8 cellular contexts compared by ENCODE assay signal in the genomic region with DNA sequence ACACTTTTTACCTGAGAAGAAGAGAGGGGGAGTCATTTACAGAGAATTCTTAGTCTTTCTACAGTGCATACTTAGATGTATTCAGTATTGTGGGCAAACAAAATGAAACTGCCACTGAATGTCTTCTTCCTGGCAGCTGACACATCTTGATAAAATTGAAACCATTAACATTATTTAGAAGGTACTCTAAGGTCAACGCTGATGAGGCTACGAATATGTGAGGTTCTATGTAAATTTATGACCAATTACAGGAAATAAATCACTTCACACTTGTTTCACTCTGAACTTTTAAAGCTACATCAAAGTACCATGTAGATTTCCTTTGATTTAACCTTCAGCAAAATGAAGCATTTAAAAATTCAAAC. TPM values are rescaled to one million over a fixed set of nuclear protein-coding genes. Genes with fewer than 3 reads are reported as not detected.
A peak's percentile ranks its signal among the peaks of the same experiment; 100 is the strongest.
DNase-seq lines count a peak whose midpoint lies in the region; ATAC-seq, FAIRE-seq and TF ChIP-seq lines count a peak whose summit lies in the region.

No MANE protein-coding gene starts in this region.

- POLR2A ChIA-PET in A673 (lab: Charles Lee; ENCODE audit: low non-redundant PET): interaction anchor here (0.5 kb wide), 1 partner anchor 217 kb away, joined by 3 read pairs; no protein-coding TSS in a partner anchor

- H3K9me3 Mint-ChIP-seq in activated T-helper 2 cell treated with anti-CD3 and anti-CD28 coated beads, Interferon-gamma antibody, Interleukin-2, Interleukin-4, amounts not matched to agents 10 μg/mL and 5 μg/mL and 100 μg/mL, durations not matched to agents 14 hours and 24 hours and 36 hours: peaks cover 14% of the 10 kb centered on the region

- peak overlapping the region; percentile 67 for H3K4me3 Mint-ChIP-seq in activated T-helper 2 cell treated with anti-CD3 and anti-CD28 coated beads, Interferon-gamma antibody, Interleukin-2, Interleukin-4, amounts not matched to agents 10 μg/mL and 5 μg/mL and 100 μg/mL, durations not matched to agents 14 hours and 24 hours and 36 hours (ENCODE audit: low read depth)

- H3K4me1 Mint-ChIP-seq in activated T-helper 2 cell treated with anti-CD3 and anti-CD28 coated beads, Interferon-gamma antibody, Interleukin-2, Interleukin-4, amounts not matched to agents 10 μg/mL and 5 μg/mL and 100 μg/mL, durations not matched to agents 14 hours and 24 hours and 36 hours (ENCODE audit: low read depth): peaks cover 76% of the 10 kb centered on the region

- no peak for FAIRE-seq in H54 (lab: Jason Lieb, UNC)

- DNase-seq in CD1c-positive myeloid dendritic cell (ENCODE audit: extremely low spot score): peak; percentile 13
- DNase-seq in activated T-helper 2 cell treated with anti-CD3 and anti-CD28 coated beads, Interferon-gamma antibody, Interleukin-2, Interleukin-4, amounts not matched to agents 10 μg/mL and 5 μg/mL and 100 μg/mL, durations not matched to agents 14 hours and 24 hours and 36 hours (ENCODE audit: low spot score): no peak
- no peak for DNase-seq in HCEC 1CT
- no peak for DNase-seq in NCI-H2029 (lab: John Stamatoyannopoulos, UW)
- no peak for DNase-seq in H54 (ENCODE audit: insufficient read length, low spot score)
- DNase-seq in A673 (ENCODE audit: low spot score): no peak

- H3K4me3 ChIP-seq in A673 (ENCODE audit: low read depth, low read length, poor library complexity, severe bottlenecking): no peak overlapping the region

- H3K27ac ChIP-seq in A673 (ENCODE audit: low read depth, low read length, poor library complexity, severe bottlenecking): no peak overlapping the region

- peaks cover 71% of the 10 kb centered on the region for H3K36me3 Mint-ChIP-seq in activated T-helper 2 cell treated with anti-CD3 and anti-CD28 coated beads, Interferon-gamma antibody, Interleukin-2, Interleukin-4, amounts not matched to agents 10 μg/mL and 5 μg/mL and 100 μg/mL, durations not matched to agents 14 hours and 24 hours and 36 hours (ENCODE audit: low read depth)

- ATAC-seq in GM19043 (IDR thresholded peaks at IDR 0.05; ENCODE audit: low read depth, unreplicated experiment) (peak; percentile 68), HG03066 (IDR thresholded peaks at IDR 0.05; ENCODE audit: low read depth, unreplicated experiment) (peak; percentile 55)

- no peaks in the 10 kb centered on the region for H3K27me3 ChIP-seq in A673 (replicated peaks; ENCODE audit: insufficient read depth, low read depth, low read length, poor library complexity)

- H3K9me3 ChIP-seq in A673 (ENCODE audit: low read depth, low read length, poor library complexity, severe bottlenecking): no peaks in the 10 kb centered on the region

- intact Hi-C loops in activated T-helper 2 cell treated with anti-CD3 and anti-CD28 coated beads, Interferon-gamma antibody, Interleukin-2, Interleukin-4, amounts not matched to agents 10 μg/mL and 5 μg/mL and 100 μg/mL, durations not matched to agents 14 hours and 24 hours and 36 hours (cut with micrococcal nuclease): loop anchor here (1.0 to 5.0 kb wide), 6 partner anchors 25 to 224 kb away; a partner anchor contains a TSS
- intact Hi-C loops in A673 (cut with micrococcal nuclease; ENCODE audit: unreplicated experiment): no loop called here

- H3K27ac Mint-ChIP-seq in activated T-helper 2 cell treated with anti-CD3 and anti-CD28 coated beads, Interferon-gamma antibody, Interleukin-2, Interleukin-4, amounts not matched to agents 10 μg/mL and 5 μg/mL and 100 μg/mL, durations not matched to agents 14 hours and 24 hours and 36 hours: peak overlapping the region; percentile 96

- no TSS peak for BruUV-seq in A673 (replicated peaks; lab: Mats Ljungman, UMichigan)

- H3K36me3 ChIP-seq in A673 (ENCODE audit: insufficient read depth, low read length, poor library complexity, severe bottlenecking): no peaks in the 10 kb centered on the region

- TF ChIP-seq POLR2A in H54 (IDR thresholded peaks at IDR 0.05; ENCODE audit: low read depth, low read length): no peak

- CTCF ChIA-PET in A673 (lab: Charles Lee): no interaction called here

- TF ChIP-seq CTCF in A673 (conservative IDR thresholded peaks at IDR 0.05; ENCODE audit: low read depth, low read length): no peak

- peaks cover 7% of the 10 kb centered on the region for H3K4me1 ChIP-seq in A673 (ENCODE audit: insufficient read depth, low read length, poor library complexity, severe bottlenecking)

- H3K27me3 Mint-ChIP-seq in activated T-helper 2 cell treated with anti-CD3 and anti-CD28 coated beads, Interferon-gamma antibody, Interleukin-2, Interleukin-4, amounts not matched to agents 10 μg/mL and 5 μg/mL and 100 μg/mL, durations not matched to agents 14 hours and 24 hours and 36 hours (ENCODE audit: low read depth): no peaks in the 10 kb centered on the region

RNA-seq across cellular contexts. Expression of a gene that starts 51.3 kb away (rescaled TPM):
- total RNA-seq in activated T-helper 2 cell treated with anti-CD3 and anti-CD28 coated beads, Interferon-gamma antibody, Interleukin-2, Interleukin-4, amounts not matched to agents 10 μg/mL and 5 μg/mL and 100 μg/mL, durations not matched to agents 14 hours and 24 hours and 36 hours: 93.8 and 99.4 TPM in 2 replicates
- total RNA-seq in A673 (2021): 0.42 and 0.52 TPM in 2 replicates

Comparison
In these comparisons a context has a peak if more than half of its experiments do, and no peak if none do; other contexts are left out.
1. RNA of a gene that starts 51.3 kb away (total RNA-seq): 93.8 to 99.4 TPM in activated T-helper 2 cell treated with anti-CD3 and anti-CD28 coated beads, Interferon-gamma antibody, Interleukin-2, Interleukin-4, amounts not matched to agents 10 μg/mL and 5 μg/mL and 100 μg/mL, durations not matched to agents 14 hours and 24 hours and 36 hours; 0.42 to 0.52 TPM in A673; every median in the first group is over 10 times any median in the second.